Comparison of ENCODE assay signal across 9 cellular contexts in the genomic region with DNA sequence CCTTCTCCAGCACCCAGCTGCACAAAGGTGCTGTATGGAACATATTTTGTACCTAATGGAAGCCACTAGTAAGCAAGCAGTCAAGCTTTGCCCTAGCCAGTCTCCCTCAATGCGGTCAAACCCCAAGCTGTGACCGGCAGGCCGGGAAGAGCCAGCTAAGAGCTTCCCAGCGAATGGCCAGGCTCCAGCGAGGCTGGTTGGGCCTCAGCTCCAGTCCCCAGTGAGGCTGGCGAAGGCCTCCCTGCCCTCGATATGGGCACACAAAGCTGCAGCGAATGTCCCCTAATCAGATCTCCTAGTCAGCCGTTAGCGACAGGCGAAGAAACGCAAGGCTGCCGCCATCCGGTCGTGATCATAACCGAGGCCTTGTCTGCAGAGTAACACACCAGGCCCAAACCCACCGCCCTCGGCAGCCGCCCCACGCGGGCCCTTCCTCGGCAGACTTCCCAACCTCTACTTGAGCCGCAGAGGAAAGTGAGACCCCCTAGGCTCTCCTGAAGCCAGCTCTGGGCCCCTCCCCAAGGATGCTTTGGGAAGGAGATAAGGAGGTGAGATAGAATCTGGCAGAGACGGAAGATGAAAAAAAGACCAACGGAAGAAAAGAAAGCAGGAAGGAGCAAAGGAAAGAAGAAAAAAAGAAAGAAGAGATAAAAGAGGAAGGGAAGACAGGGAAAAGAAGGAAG. TPM values are rescaled to one million over a fixed set of nuclear protein-coding genes. Genes with fewer than 3 reads are reported as not detected.
DNase-seq lines count a peak whose midpoint lies in the region; ATAC-seq and TF ChIP-seq lines count a peak whose summit lies in the region.
"Had no signal": no experiment of that assay in that cellular context is flagged by ENCODE, and none has a peak within 500 bp of the region (broad histone marks: within the 10 kb centered on the region; RNA-seq: fewer than 3 reads in every experiment).

No MANE protein-coding gene starts in this region.

- intact Hi-C loops in PC-3 (cut with micrococcal nuclease) (loop anchor here (5.0 kb wide), 3 partner anchors 34 to 1011 kb away; a partner anchor contains a TSS), upper lobe of right lung (cut with DNase I) (loop anchor here (10.0 kb wide), 2 partner anchors 1274 to 1304 kb away; no protein-coding TSS in a partner anchor)
- intact Hi-C loops in activated T-helper 2 cell treated with anti-CD3 and anti-CD28 coated beads, Interferon-gamma antibody, Interleukin-2, Interleukin-4, amounts not matched to agents 10 μg/mL and 5 μg/mL and 100 μg/mL, durations not matched to agents 14 hours and 24 hours and 36 hours (cut with micrococcal nuclease): loop anchor here (2.0 kb wide), 1 partner anchor 30 kb away; no protein-coding TSS in a partner anchor

- no peaks in the 10 kb centered on the region for H3K9me3 Mint-ChIP-seq in activated naive CD4-positive, alpha-beta T cell treated with anti-CD3 and anti-CD28 coated beads, Interleukin-2, amount 10 ng/mL, durations not matched to agents 7 days and 5 days
- H3K9me3 Mint-ChIP-seq in activated T-helper 2 cell treated with anti-CD3 and anti-CD28 coated beads, Interferon-gamma antibody, Interleukin-2, Interleukin-4, amounts not matched to agents 10 μg/mL and 5 μg/mL and 100 μg/mL, durations not matched to agents 14 hours and 24 hours and 36 hours: no peaks in the 10 kb centered on the region

- peaks cover 6% of the 10 kb centered on the region for H3K36me3 Mint-ChIP-seq in activated naive CD4-positive, alpha-beta T cell treated with anti-CD3 and anti-CD28 coated beads, Interleukin-2, amount 10 ng/mL, durations not matched to agents 7 days and 5 days
- H3K36me3 Mint-ChIP-seq in activated T-helper 2 cell treated with anti-CD3 and anti-CD28 coated beads, Interferon-gamma antibody, Interleukin-2, Interleukin-4, amounts not matched to agents 10 μg/mL and 5 μg/mL and 100 μg/mL, durations not matched to agents 14 hours and 24 hours and 36 hours (ENCODE audit: low read depth): no peaks in the 10 kb centered on the region

- H3K9me2 ChIP-seq in PC-3 (replicated peaks; ENCODE audit: low read length) (no peaks in the 10 kb centered on the region), hepatocyte (replicated peaks; ENCODE audit: insufficient read depth) (no peaks in the 10 kb centered on the region)

- H3K27me3 Mint-ChIP-seq in activated naive CD4-positive, alpha-beta T cell treated with anti-CD3 and anti-CD28 coated beads, Interleukin-2, amount 10 ng/mL, durations not matched to agents 7 days and 5 days: peaks cover 99% of the 10 kb centered on the region
- peaks cover 73% of the 10 kb centered on the region for H3K27me3 Mint-ChIP-seq in activated T-helper 2 cell treated with anti-CD3 and anti-CD28 coated beads, Interferon-gamma antibody, Interleukin-2, Interleukin-4, amounts not matched to agents 10 μg/mL and 5 μg/mL and 100 μg/mL, durations not matched to agents 14 hours and 24 hours and 36 hours (ENCODE audit: low read depth)

- H3K79me2 ChIP-seq in PC-3 (ENCODE audit: low read length): peaks cover 100% of the 10 kb centered on the region
- peaks cover 99% of the 10 kb centered on the region for H3K79me2 ChIP-seq in hepatocyte

- H4K20me1 ChIP-seq in PC-3 (ENCODE audit: low read length) (peaks cover 9% of the 10 kb centered on the region), hepatocyte (ENCODE audit: insufficient read depth, poor library complexity, severe bottlenecking) (peaks cover 16% of the 10 kb centered on the region)

- H3K4me2 ChIP-seq in PC-3 (ENCODE audit: low read length) (peak overlapping the region; percentile 93), hepatocyte (peak overlapping the region; percentile 96)

- peak overlapping the region; percentile 15 for H3K4me3 Mint-ChIP-seq in activated naive CD4-positive, alpha-beta T cell treated with anti-CD3 and anti-CD28 coated beads, Interleukin-2, amount 10 ng/mL, durations not matched to agents 7 days and 5 days
- H3K4me3 Mint-ChIP-seq in activated T-helper 2 cell treated with anti-CD3 and anti-CD28 coated beads, Interferon-gamma antibody, Interleukin-2, Interleukin-4, amounts not matched to agents 10 μg/mL and 5 μg/mL and 100 μg/mL, durations not matched to agents 14 hours and 24 hours and 36 hours (ENCODE audit: low read depth): no peak overlapping the region

- WGBS in hepatocyte (ENCODE audit: low lambda C conversion rate, missing lambda C conversion rate): 17% methylated on average over 25 of the region's 25 CpGs

- H3K9ac ChIP-seq in PC-3 (ENCODE audit: low read length): peak overlapping the region; percentile 90

- H3K9me3 ChIP-seq in PC-3 (ENCODE audit: low read length): no peaks in the 10 kb centered on the region
- no peaks in the 10 kb centered on the region for H3K9me3 ChIP-seq in hepatocyte (ENCODE audit: low read depth)
- H3K9me3 ChIP-seq in upper lobe of right lung: no peaks in the 10 kb centered on the region

- ATAC-seq in PC-3: no peak
- no peak for ATAC-seq in upper lobe of right lung
- ATAC-seq in HG03039 (IDR thresholded peaks at IDR 0.05; ENCODE audit: unreplicated experiment): no peak

- H3K4me1 ChIP-seq in PC-3 (ENCODE audit: insufficient read depth, low read length) (peaks cover 11% of the 10 kb centered on the region), hepatocyte (ENCODE audit: insufficient read depth) (peaks cover 17% of the 10 kb centered on the region), upper lobe of right lung (peaks cover 34% of the 10 kb centered on the region)

- peaks cover 17% of the 10 kb centered on the region for H3K36me3 ChIP-seq in PC-3 (ENCODE audit: low read depth, low read length)
- no peaks in the 10 kb centered on the region for H3K36me3 ChIP-seq in hepatocyte (replicated peaks; ENCODE audit: insufficient read depth, low read depth)
- H3K36me3 ChIP-seq in upper lobe of right lung: no peaks in the 10 kb centered on the region

- POLR2A ChIA-PET in PC-3 (lab: Charles Lee; ENCODE audit: unreplicated experiment): interaction anchor here (0.5 to 1.3 kb wide), 13 partner anchors 12 to 839 kb away, joined by 3 to 9 read pairs (median 4); a partner anchor contains a TSS

- BruUV-seq in PC-3 (replicated peaks; lab: Mats Ljungman, UMichigan): TSS peak; percentile 10

- CTCF ChIA-PET in activated naive CD4-positive, alpha-beta T cell treated with anti-CD3 and anti-CD28 coated beads, Interleukin-2, amount 10 ng/mL, durations not matched to agents 7 days and 5 days (lab: Charles Lee): interaction anchor here (1.4 to 1.6 kb wide), 3 partner anchors 11 to 74 kb away, joined by 3 to 8 read pairs (median 4); a partner anchor contains a TSS
- CTCF ChIA-PET in PC-3 (lab: Charles Lee): interaction anchor here (0.5 to 1.4 kb wide), 3 partner anchors 11 to 602 kb away, joined by 3 to 6 read pairs (median 4); no protein-coding TSS in a partner anchor

- H3K27ac Mint-ChIP-seq in activated naive CD4-positive, alpha-beta T cell treated with anti-CD3 and anti-CD28 coated beads, Interleukin-2, amount 10 ng/mL, durations not matched to agents 7 days and 5 days: peak overlapping the region; percentile 33
- H3K27ac Mint-ChIP-seq in activated T-helper 2 cell treated with anti-CD3 and anti-CD28 coated beads, Interferon-gamma antibody, Interleukin-2, Interleukin-4, amounts not matched to agents 10 μg/mL and 5 μg/mL and 100 μg/mL, durations not matched to agents 14 hours and 24 hours and 36 hours: no peak overlapping the region

- H3K4me3 ChIP-seq in PC-3 (ENCODE audit: low read length): peak overlapping the region; percentile 84
- peak overlapping the region; percentile 53 for H3K4me3 ChIP-seq in hepatocyte
- no peak overlapping the region for H3K4me3 ChIP-seq in upper lobe of right lung

- H2AFZ ChIP-seq in PC-3 (ENCODE audit: low read length) (no peak overlapping the region), hepatocyte (no peak overlapping the region)

- TF ChIP-seq CTCF in PC-3 (conservative IDR thresholded peaks at IDR 0.05; ENCODE audit: low read depth, low read length): peak; percentile 36; the same call in 1 of the 2 replicates
- no peak for TF ChIP-seq CTCF in hepatocyte (IDR thresholded peaks at IDR 0.05; ENCODE audit: poor library complexity)
- no peak for TF ChIP-seq CTCF in upper lobe of right lung (IDR thresholded peaks at IDR 0.05)

- H3K27me3 ChIP-seq in PC-3 (ENCODE audit: low read length) (no peaks in the 10 kb centered on the region), hepatocyte (peaks cover 100% of the 10 kb centered on the region), upper lobe of right lung (peaks cover 100% of the 10 kb centered on the region)

- DNase-seq in activated naive CD4-positive, alpha-beta T cell treated with anti-CD3 and anti-CD28 coated beads, Interleukin-2, amount 10 ng/mL, durations not matched to agents 7 days and 5 days: no peak
- no peak for DNase-seq in activated naive CD4-positive, alpha-beta T cell treated with Interleukin-2 at 50 U/mL for 16 hours
- DNase-seq in PC-3 (peak; percentile 59), hepatocyte (ENCODE audit: low spot score) (no peak), upper lobe of right lung (peak; percentile 48)
- no peak for DNase-seq in activated T-helper 2 cell treated with anti-CD3 and anti-CD28 coated beads, Interferon-gamma antibody, Interleukin-2, Interleukin-4, amounts not matched to agents 10 μg/mL and 5 μg/mL and 100 μg/mL, durations not matched to agents 14 hours and 24 hours and 36 hours (ENCODE audit: low spot score)
- DNase-seq in stimulated activated CD4-positive, alpha-beta T cell treated with anti-CD3 and anti-CD28 coated beads, Interleukin-12 subunit alpha, Interleukin-12 subunit beta, amount 100 ng/mL, for 4 hours: no peak
- DNase-seq: activated gamma-delta T cell had no signal

- H3K4me1 Mint-ChIP-seq in activated naive CD4-positive, alpha-beta T cell treated with anti-CD3 and anti-CD28 coated beads, Interleukin-2, amount 10 ng/mL, durations not matched to agents 7 days and 5 days: peaks cover 12% of the 10 kb centered on the region
- peaks cover 5% of the 10 kb centered on the region for H3K4me1 Mint-ChIP-seq in activated T-helper 2 cell treated with anti-CD3 and anti-CD28 coated beads, Interferon-gamma antibody, Interleukin-2, Interleukin-4, amounts not matched to agents 10 μg/mL and 5 μg/mL and 100 μg/mL, durations not matched to agents 14 hours and 24 hours and 36 hours (ENCODE audit: low read depth)

- peak overlapping the region; percentile 97 for H3K27ac ChIP-seq in PC-3 (ENCODE audit: low read length)
- H3K27ac ChIP-seq in hepatocyte: peak overlapping the region; percentile 96
- no peak overlapping the region for H3K27ac ChIP-seq in upper lobe of right lung

- H3F3A ChIP-seq in PC-3 (ENCODE audit: low read length, unreplicated experiment): no peaks in the 10 kb centered on the region

RNA-seq across cellular contexts. Expression of a gene that starts 3.1 kb away (rescaled TPM):
- 69.0 and 85.3 TPM in 2 replicates for total RNA-seq in PC-3 (2014; rRNA removed)
- 3.6 and 5.9 TPM in 2 replicates for total RNA-seq in hepatocyte
- 3.5 and 4.4 TPM in 2 replicates for polyA plus RNA-seq in hepatocyte
- 1.2 TPM for total RNA-seq in upper lobe of right lung
- total RNA-seq in activated T-helper 2 cell treated with anti-CD3 and anti-CD28 coated beads, Interferon-gamma antibody, Interleukin-2, Interleukin-4, amounts not matched to agents 10 μg/mL and 5 μg/mL and 100 μg/mL, durations not matched to agents 14 hours and 24 hours and 36 hours: not detected in 2 replicates

RNA-seq across cellular contexts. Expression of a gene that starts 5.7 kb away (rescaled TPM):
- 36.0 and 46.1 TPM in 2 replicates for total RNA-seq in PC-3 (2014; rRNA removed)
- total RNA-seq in hepatocyte: 9.9 and 15.1 TPM in 2 replicates
- 7.7 and 8.1 TPM in 2 replicates for polyA plus RNA-seq in hepatocyte
- total RNA-seq in upper lobe of right lung: 0.38 TPM
- not detected in 2 replicates for total RNA-seq in activated T-helper 2 cell treated with anti-CD3 and anti-CD28 coated beads, Interferon-gamma antibody, Interleukin-2, Interleukin-4, amounts not matched to agents 10 μg/mL and 5 μg/mL and 100 μg/mL, durations not matched to agents 14 hours and 24 hours and 36 hours

RNA-seq across cellular contexts. Expression of a gene that starts 11.9 kb away (rescaled TPM):
- 2.6 and 2.8 TPM in 2 replicates for total RNA-seq in PC-3 (2014; rRNA removed)
- total RNA-seq in hepatocyte: 0.32 and 0.83 TPM in 2 replicates
- polyA plus RNA-seq in hepatocyte: 1.0 TPM in 1 of 2 replicates, not detected in the other
- total RNA-seq in upper lobe of right lung: 2.9 TPM
- not detected in 2 replicates for total RNA-seq in activated T-helper 2 cell treated with anti-CD3 and anti-CD28 coated beads, Interferon-gamma antibody, Interleukin-2, Interleukin-4, amounts not matched to agents 10 μg/mL and 5 μg/mL and 100 μg/mL, durations not matched to agents 14 hours and 24 hours and 36 hours

RNA-seq across cellular contexts. Expression of a gene that starts 16.0 kb away (rescaled TPM):
- 4.5 and 13.8 TPM in 2 replicates for total RNA-seq in PC-3 (2014; rRNA removed)
- total RNA-seq in hepatocyte: 0.83 and 3.0 TPM in 2 replicates
- 4.1 and 4.5 TPM in 2 replicates for polyA plus RNA-seq in hepatocyte
- total RNA-seq in upper lobe of right lung: 8.7 TPM
- total RNA-seq in activated T-helper 2 cell treated with anti-CD3 and anti-CD28 coated beads, Interferon-gamma antibody, Interleukin-2, Interleukin-4, amounts not matched to agents 10 μg/mL and 5 μg/mL and 100 μg/mL, durations not matched to agents 14 hours and 24 hours and 36 hours: not detected in 2 replicates

RNA-seq across cellular contexts. Expression of a gene that starts 16.6 kb away (rescaled TPM):
- total RNA-seq in PC-3 (2014; rRNA removed) (26.6 and 31.4 TPM in 2 replicates), hepatocyte (6.4 and 9.6 TPM in 2 replicates), upper lobe of right lung (not detected)
- polyA plus RNA-seq in hepatocyte: 5.4 and 7.6 TPM in 2 replicates
- total RNA-seq in activated T-helper 2 cell treated with anti-CD3 and anti-CD28 coated beads, Interferon-gamma antibody, Interleukin-2, Interleukin-4, amounts not matched to agents 10 μg/mL and 5 μg/mL and 100 μg/mL, durations not matched to agents 14 hours and 24 hours and 36 hours: not detected in 2 replicates

Comparison
In these comparisons a context has a peak if more than half of its experiments do, and no peak if none do; other contexts are left out.
1. DNase-seq: peak in PC-3 (single experiment) and upper lobe of right lung (single experiment); none in activated naive CD4-positive, alpha-beta T cell treated with anti-CD3 and anti-CD28 coated beads, Interleukin-2, amount 10 ng/mL, durations not matched to agents 7 days and 5 days (single experiment), activated naive CD4-positive, alpha-beta T cell treated with Interleukin-2 at 50 U/mL for 16 hours (single experiment), hepatocyte (single experiment), activated T-helper 2 cell treated with anti-CD3 and anti-CD28 coated beads, Interferon-gamma antibody, Interleukin-2, Interleukin-4, amounts not matched to agents 10 μg/mL and 5 μg/mL and 100 μg/mL, durations not matched to agents 14 hours and 24 hours and 36 hours (single experiment) and stimulated activated CD4-positive, alpha-beta T cell treated with anti-CD3 and anti-CD28 coated beads, Interleukin-12 subunit alpha, Interleukin-12 subunit beta, amount 100 ng/mL, for 4 hours (single experiment).
2. RNA of a gene that starts 3.1 kb away (total RNA-seq): 69.0 to 85.3 TPM in PC-3; 3.6 to 5.9 TPM in hepatocyte, 1.2 TPM in upper lobe of right lung (single experiment) and not detected in activated T-helper 2 cell treated with anti-CD3 and anti-CD28 coated beads, Interferon-gamma antibody, Interleukin-2, Interleukin-4, amounts not matched to agents 10 μg/mL and 5 μg/mL and 100 μg/mL, durations not matched to agents 14 hours and 24 hours and 36 hours; every median in the first group is over 10 times any median in the second.